In genomic region chr19:57465680-57466381, GRCh38 we compare ENCODE assay signal across 8 cellular contexts. TPM values are rescaled to one million over a fixed set of nuclear protein-coding genes. Genes with fewer than 3 reads are reported as not detected.
DNase-seq lines count a peak whose midpoint lies in the region; ATAC-seq, FAIRE-seq and TF ChIP-seq lines count a peak whose summit lies in the region.

No MANE protein-coding gene starts in this region.

- no peaks in the 10 kb centered on the region for H3K4me1 Mint-ChIP-seq in Caco-2 (ENCODE audit: low read depth, unreplicated experiment)

- intact Hi-C loops in Caco-2 (cut with micrococcal nuclease; ENCODE audit: unreplicated experiment) = loop anchor here (1.0 kb wide), 1 partner anchor 437 kb away; no protein-coding TSS in a partner anchor
- intact Hi-C loops in heart right ventricle (cut with DNase I) = no loop called here

- BruUV-seq in Caco-2 (replicated peaks; lab: Mats Ljungman, UMichigan) = no TSS peak

- CTCF ChIA-PET in Caco-2 (lab: Charles Lee) = no interaction called here

- ATAC-seq in heart right ventricle = peak; percentile 44 to 85 (median 72)
- no peak for ATAC-seq in HG02642 (IDR thresholded peaks at IDR 0.05; ENCODE audit: poor library complexity, unreplicated experiment)

- H3K36me3 ChIP-seq in Caco-2 (ENCODE audit: control insufficient read depth, insufficient read depth, low read length) (no peaks in the 10 kb centered on the region), heart right ventricle (peaks cover 0 to 57% (median 11%) of the 10 kb centered on the region in 9 donors)

- no peaks in the 10 kb centered on the region for H3K4me1 ChIP-seq in Caco-2
- peaks cover 0 to 19% (median 3%) of the 10 kb centered on the region in 9 donors for H3K4me1 ChIP-seq in heart right ventricle

- POLR2A ChIA-PET in Caco-2 (lab: Charles Lee) = no interaction called here

- H3K9me3 ChIP-seq in Caco-2 (peaks cover 9% of the 10 kb centered on the region), heart right ventricle (peaks cover 0 to 100% (median 64%) of the 10 kb centered on the region in 11 donors)

- no peak for FAIRE-seq in HTR-8/SVneo (lab: Jason Lieb, UNC)

- H3K4me3 Mint-ChIP-seq in Caco-2 (ENCODE audit: unreplicated experiment) = no peak overlapping the region

- H3K9me3 Mint-ChIP-seq in Caco-2 (ENCODE audit: unreplicated experiment) = peaks cover 70% of the 10 kb centered on the region

- H3K27me3 ChIP-seq in Caco-2 (replicated peaks; ENCODE audit: control insufficient read depth, insufficient read depth, low read length) (no peaks in the 10 kb centered on the region), heart right ventricle (no peaks in the 10 kb centered on the region)

- DNase-seq in Caco-2 (peak; percentile 43 to 69), HFF-Myc (ENCODE audit: extremely low read depth, low read depth) (no peak), SW480 (ENCODE audit: low spot score) (peak; percentile 17), heart right ventricle (no peak), putamen (ENCODE audit: low spot score) (no peak), NCI-H2196 treated with DMSO at 0.1 percent for 48 hours (lab: John Stamatoyannopoulos, UW; ENCODE audit: unreplicated experiment) (no peak), HTR-8/SVneo (ENCODE audit: insufficient read length, low spot score) (no peak)

- H3K27me3 Mint-ChIP-seq in Caco-2 (ENCODE audit: insufficient read depth, unreplicated experiment) = no peaks in the 10 kb centered on the region

- peak overlapping the region in 8 of 10 donors; percentile 20 to 68 (median 44) for H3K27ac ChIP-seq in heart right ventricle

- H3K27ac Mint-ChIP-seq in Caco-2 (ENCODE audit: unreplicated experiment) = no peak overlapping the region

- TF ChIP-seq CTCF in Caco-2 (IDR thresholded peaks at IDR 0.05; ENCODE audit: insufficient read depth in 1 of 2, low read depth in 1 of 2, low read length in 1 of 2, severe bottlenecking in 1 of 2, unreplicated experiment in 1 of 2) (peak; percentile 54 to 78), HFF-Myc (IDR thresholded peaks at IDR 0.05; ENCODE audit: low read depth, low read length, missing control alignments) (peak; percentile 61), heart right ventricle (IDR thresholded peaks at IDR 0.05) (peak in 8 of 9 donors; percentile 19 to 52 (median 42))

- H3K36me3 Mint-ChIP-seq in Caco-2 (ENCODE audit: insufficient read depth, unreplicated experiment) = no peaks in the 10 kb centered on the region

- H3K4me3 ChIP-seq in Caco-2 (ENCODE audit: low read depth, low read length) (no peak overlapping the region), HFF-Myc (replicated peaks; ENCODE audit: low read depth, low read length) (no peak overlapping the region), heart right ventricle (no peak overlapping the region)

- 67 to 77% methylated on average over 5 of the region's 5 CpGs for WGBS in heart right ventricle, 2 donors

RNA-seq across cellular contexts. Expression of gene VN1R1, which starts 8.9 kb away (rescaled TPM):
- total RNA-seq in Caco-2 (2022) = 0.11 TPM in 1 of 2 replicates, not detected in the other
- 1 to 10 TPM; 1.9 to 6.5 (median 4.5) TPM for total RNA-seq in heart right ventricle
- 1 to 10 TPM in 1 of 2 donors, under 1 TPM in 1; 0.88 to 1.8 TPM for polyA plus RNA-seq in heart right ventricle

RNA-seq across cellular contexts. Expression of gene ZNF772, which starts 11.5 kb away (rescaled TPM):
- 1.2 and 1.7 TPM in 2 replicates for total RNA-seq in Caco-2 (2022)
- 10 to 100 TPM; 18.6 to 27.4 (median 23.2) TPM for total RNA-seq in heart right ventricle
- 1 to 10 TPM; 2.4 to 2.7 TPM for polyA plus RNA-seq in heart right ventricle

RNA-seq across cellular contexts. Expression of gene ZNF419, which starts 21.7 kb away (rescaled TPM):
- total RNA-seq in Caco-2 (2022) = 13.6 and 16.9 TPM in 2 replicates
- 1 to 10 TPM; 5.4 to 9.1 (median 7.8) TPM for total RNA-seq in heart right ventricle
- polyA plus RNA-seq in heart right ventricle = 1 to 10 TPM; 5.0 to 9.2 TPM

RNA-seq across cellular contexts. Expression of gene ZNF749, which starts 30.7 kb away (rescaled TPM):
- total RNA-seq in Caco-2 (2022) (14.6 and 15.9 TPM in 2 replicates), heart right ventricle (1 to 10 TPM; 1.7 to 7.7 (median 2.4) TPM)
- polyA plus RNA-seq in heart right ventricle = 10 to 100 TPM in 1 of 2 donors, 1 to 10 TPM in 1; 2.9 to 12.8 TPM

RNA-seq across cellular contexts. Expression of gene ZNF773, which starts 33.9 kb away (rescaled TPM):
- total RNA-seq in Caco-2 (2022) (7.7 and 10.0 TPM in 2 replicates), heart right ventricle (1 to 10 TPM; 3.1 to 6.4 (median 5.0) TPM)
- 1 to 10 TPM; 2.4 to 3.2 TPM for polyA plus RNA-seq in heart right ventricle

Comparison
In these comparisons a context has a peak if more than half of its experiments do, and no peak if none do; other contexts are left out.
1. DNase-seq: peak in Caco-2 (2 of 2) and SW480 (single experiment); none in HFF-Myc (single experiment), heart right ventricle (0 of 2), putamen (single experiment), NCI-H2196 treated with DMSO at 0.1 percent for 48 hours (single experiment) and HTR-8/SVneo (single experiment).
2. Peak in every context shown above with its lines, with median percentiles within 50 percentile points of each other: CTCF ChIP-seq.